In genomic region chr2:74440378-74441110, GRCh38 we compare ENCODE assay signal across 8 cellular contexts. TPM values are rescaled to one million over a fixed set of nuclear protein-coding genes. Genes with fewer than 3 reads are reported as not detected.
DNase-seq lines count a peak whose midpoint lies in the region; ATAC-seq and TF ChIP-seq lines count a peak whose summit lies in the region.

No MANE protein-coding gene starts in this region.

- intact Hi-C loops in Caco-2 (cut with micrococcal nuclease; ENCODE audit: unreplicated experiment) (loop anchor here (2.0 kb wide), 1 partner anchor 16 kb away; no protein-coding TSS in a partner anchor), esophagus squamous epithelium (cut with DNase I) (no loop called here)

- H3K27me3 ChIP-seq in Caco-2 (replicated peaks; ENCODE audit: control insufficient read depth, insufficient read depth, low read length) (no peaks in the 10 kb centered on the region), esophagus squamous epithelium (peaks cover 0 to 21% (median 0%) of the 10 kb centered on the region in 4 donors), mucosa of stomach (ENCODE audit: control insufficient read depth, insufficient read depth, low read length) (peaks cover 9% of the 10 kb centered on the region), thoracic aorta (replicated peaks; ENCODE audit: insufficient read depth) (no peaks in the 10 kb centered on the region)

- POLR2A ChIA-PET in Caco-2 (lab: Charles Lee) = interaction anchor here (0.7 to 1.5 kb wide), 13 partner anchors 9 to 612 kb away, joined by 3 to 24 read pairs (median 4); partner anchors contain the start of genes INO80B, MOGS, MRPL53 and WBP1

- 38% methylated on average over 4 of the region's 43 CpGs; no CpG with 5 or more reads in 1 of the 2 donors for WGBS in esophagus squamous epithelium, 2 donors

- H3K4me1 Mint-ChIP-seq in Caco-2 (ENCODE audit: low read depth, unreplicated experiment) = peaks cover 13% of the 10 kb centered on the region

- peak overlapping the region; percentile 86 to 89 (median 87) for H3K27ac ChIP-seq in esophagus squamous epithelium
- H3K27ac ChIP-seq in thoracic aorta = peak overlapping the region; percentile 54 to 79

- H3K9me3 ChIP-seq in Caco-2 (no peaks in the 10 kb centered on the region), esophagus squamous epithelium (no peaks in the 10 kb centered on the region), mucosa of stomach (ENCODE audit: control insufficient read depth, low read length) (no peaks in the 10 kb centered on the region), thoracic aorta (no peaks in the 10 kb centered on the region)

- H3K27ac Mint-ChIP-seq in Caco-2 (ENCODE audit: unreplicated experiment) = peak overlapping the region; percentile 99

- H3K9ac ChIP-seq in mucosa of stomach (ENCODE audit: low read length) = peak overlapping the region; percentile 77

- TF ChIP-seq POLR2A in esophagus squamous epithelium (IDR thresholded peaks at IDR 0.05) = peak in 1 of 4 donors; percentile 31

- peak in 1 of 2 experiments; percentile 28 for TF ChIP-seq CTCF in Caco-2 (IDR thresholded peaks at IDR 0.05; ENCODE audit: insufficient read depth in 1 of 2, low read depth in 1 of 2, low read length in 1 of 2, severe bottlenecking in 1 of 2, unreplicated experiment in 1 of 2)
- peak in 3 of 6 experiments; percentile 38 to 51 (median 40) for TF ChIP-seq CTCF in esophagus squamous epithelium (IDR thresholded peaks at IDR 0.05)
- peak; percentile 44 for TF ChIP-seq CTCF in thoracic aorta (IDR thresholded peaks at IDR 0.05)

- H3K4me1 ChIP-seq in Caco-2 (peaks cover 20% of the 10 kb centered on the region; the same call in 1 of the 2 replicates), esophagus squamous epithelium (peaks cover 14 to 73% (median 15%) of the 10 kb centered on the region in 3 donors), mucosa of stomach (ENCODE audit: control insufficient read depth, insufficient read depth, low read length) (peaks cover 33% of the 10 kb centered on the region), thoracic aorta (ENCODE audit: control insufficient read depth in 1 of 2, low read depth in 2 of 2) (peaks cover 3 to 49% of the 10 kb centered on the region in 2 donors)

- H3K36me3 ChIP-seq in Caco-2 (ENCODE audit: control insufficient read depth, insufficient read depth, low read length) (peaks cover 5% of the 10 kb centered on the region), esophagus squamous epithelium (peaks cover 0 to 12% (median 0%) of the 10 kb centered on the region in 3 donors), mucosa of stomach (ENCODE audit: control insufficient read depth, insufficient read depth, low read length) (no peaks in the 10 kb centered on the region), thoracic aorta (no peaks in the 10 kb centered on the region)

- ATAC-seq in HG03159 (IDR thresholded peaks at IDR 0.05; ENCODE audit: unreplicated experiment) (peak; percentile 88), thoracic aorta (ENCODE audit: insufficient number of reproducible peaks, low FRiP score, low read depth) (peak; percentile 70)

- CTCF ChIA-PET in Caco-2 (lab: Charles Lee) = interaction anchor here (0.6 to 1.2 kb wide), 7 partner anchors 11 to 148 kb away, joined by 3 to 9 read pairs (median 4); partner anchors contain the start of genes INO80B and WBP1

- H3K4me3 Mint-ChIP-seq in Caco-2 (ENCODE audit: unreplicated experiment) = peak overlapping the region; percentile 97

- no peaks in the 10 kb centered on the region for H3K9me3 Mint-ChIP-seq in Caco-2 (ENCODE audit: unreplicated experiment)

- BruUV-seq in Caco-2 (replicated peaks; lab: Mats Ljungman, UMichigan) = no TSS peak

- H3K4me3 ChIP-seq in Caco-2 (ENCODE audit: low read depth, low read length) (peak overlapping the region; percentile 94), esophagus squamous epithelium (peak overlapping the region; percentile 44 to 76 (median 60)), mucosa of stomach (ENCODE audit: low read length) (peak overlapping the region; percentile 63), thoracic aorta (peak overlapping the region; percentile 72)

- peak; percentile 93 to 95 for DNase-seq in Caco-2
- peak; percentile 99 for DNase-seq in GM19238 (ENCODE audit: insufficient read length, low spot score)
- DNase-seq in NCI-H524 treated with DMSO at 0.1 percent for 48 hours (lab: John Stamatoyannopoulos, UW) = peak; percentile 47
- DNase-seq in activated CD8-positive, alpha-beta memory T cell treated with anti-CD3 and anti-CD28 coated beads, Interleukin-2, amount 50 U/mL, for 48 hours = peak; percentile 78
- DNase-seq in esophagus squamous epithelium (lab: John Stamatoyannopoulos, UW) = no peak
- DNase-seq in thoracic aorta (ENCODE audit: low spot score) = peak; percentile 40

- H3K36me3 Mint-ChIP-seq in Caco-2 (ENCODE audit: insufficient read depth, unreplicated experiment) = peaks cover 53% of the 10 kb centered on the region

- no peaks in the 10 kb centered on the region for H3K27me3 Mint-ChIP-seq in Caco-2 (ENCODE audit: insufficient read depth, unreplicated experiment)

RNA-seq across cellular contexts. Expression of gene RTKN, which starts 1.2 kb away (rescaled TPM):
- total RNA-seq in Caco-2 (2022) = 123 and 139 TPM in 2 replicates
- 10 to 100 TPM; 20.2 to 37.8 (median 27.9) TPM for total RNA-seq in esophagus squamous epithelium
- 10 to 100 TPM; 23.2 to 25.6 TPM for total RNA-seq in thoracic aorta

RNA-seq across cellular contexts. Expression of gene INO80B, which starts 14.3 kb away (rescaled TPM):
- total RNA-seq in Caco-2 (2022) (25.2 and 29.1 TPM in 2 replicates), esophagus squamous epithelium (10 to 100 TPM in 3 of 4 donors, 1 to 10 TPM in 1; 5.4 to 41.9 (median 20.3) TPM), thoracic aorta (10 to 100 TPM; 15.4 to 17.8 TPM)

RNA-seq across cellular contexts. Expression of gene WBP1, which starts 17.7 kb away (rescaled TPM):
- total RNA-seq in Caco-2 (2022) = 53.4 and 54.8 TPM in 2 replicates
- 10 to 100 TPM; 14.2 to 34.1 (median 25.3) TPM for total RNA-seq in esophagus squamous epithelium
- total RNA-seq in thoracic aorta = 10 to 100 TPM; 27.4 to 47.1 TPM

RNA-seq across cellular contexts. Expression of gene WDR54, which starts 19.0 kb away (rescaled TPM):
- total RNA-seq in Caco-2 (2022) (8.4 and 9.9 TPM in 2 replicates), esophagus squamous epithelium (1 to 10 TPM; 3.1 to 9.1 (median 6.0) TPM), thoracic aorta (1 to 10 TPM; 6.1 to 6.2 TPM)

RNA-seq across cellular contexts. Expression of gene C2orf81, which starts 19.1 kb away (rescaled TPM):
- 0.84 and 1.7 TPM in 2 replicates for total RNA-seq in Caco-2 (2022)
- total RNA-seq in esophagus squamous epithelium = under 1 TPM; 0.22 to 0.76 (median 0.59) TPM
- 1 to 10 TPM; 1.7 to 1.9 TPM for total RNA-seq in thoracic aorta
